12 cellular contexts compared by ENCODE assay signal in genomic region chr6:104689551-104690205, GRCh38.
DNase-seq lines count a peak whose midpoint lies in the region; ATAC-seq and TF ChIP-seq lines count a peak whose summit lies in the region.
"Had no signal": no experiment of that assay in that cellular context is flagged by ENCODE, and none has a peak within 500 bp of the region (broad histone marks: within the 10 kb centered on the region; RNA-seq: fewer than 3 reads in every experiment).

No MANE protein-coding gene starts in this region.

- H3K4me1 ChIP-seq in HCT116 (ENCODE audit: control insufficient read depth in 1 of 2, insufficient read depth in 2 of 2, low read length in 2 of 2), result peaks cover 0 to 11% of the 10 kb centered on the region in 2 experiments; a peak in 1 of 4 replicates
- H3K4me1 ChIP-seq in foreskin keratinocyte, result peaks cover 7% of the 10 kb centered on the region

- no TSS peak for BruUV-seq in HCT116 (replicated peaks; lab: Mats Ljungman, UMichigan)

- ATAC-seq in HCT116 (peak; percentile 60; the same call in 1 of the 2 replicates), foreskin keratinocyte (peak; percentile 88), HG02981 (IDR thresholded peaks at IDR 0.05; ENCODE audit: unreplicated experiment) (no peak)

- peak overlapping the region; percentile 8 for H2AFZ ChIP-seq in HCT116 (ENCODE audit: low read depth, low read length, poor library complexity, severe bottlenecking)

- H3K27me3 ChIP-seq in HCT116 (ENCODE audit: insufficient read depth, low read length) (no peaks in the 10 kb centered on the region), foreskin keratinocyte (no peaks in the 10 kb centered on the region)

- RAD21 ChIA-PET in HCT116 (lab: Charles Lee; ENCODE audit: low non-redundant PET in 1 of 2, low total read pairs in 2 of 2, uncharacterized antibody in 2 of 2, unreplicated experiment in 2 of 2), result no interaction called here

- TF ChIP-seq RAD21 in HCT116 (IDR thresholded peaks at IDR 0.05; ENCODE audit: low read depth), result no peak

- H3K27ac ChIP-seq in HCT116 (ENCODE audit: low read depth, low read length), result no peak overlapping the region
- H3K27ac ChIP-seq in foreskin keratinocyte, result no peak overlapping the region

- peak overlapping the region; percentile 16; the same call in 1 of the 2 replicates for H3K4me2 ChIP-seq in HCT116 (ENCODE audit: low read length)

- no peaks in the 10 kb centered on the region for H3K36me3 ChIP-seq in HCT116 (ENCODE audit: control insufficient read depth in 1 of 2, insufficient read depth in 2 of 2, low read length in 2 of 2)

- peak; percentile 21 for DNase-seq in 8988T
- DNase-seq in HCT116 (ENCODE audit: low read depth, low spot score), result peak; percentile 12
- DNase-seq in amniotic epithelial cell (ENCODE audit: low read depth), result peak; percentile 83
- DNase-seq in foreskin keratinocyte, result peak in 1 of 2 donors; percentile 61
- DNase-seq in GM20000 (ENCODE audit: low spot score), result no peak
- no peak for DNase-seq in NCI-H226
- DNase-seq in NCI-H2029 treated with DMSO at 0.1 percent for 48 hours (lab: John Stamatoyannopoulos, UW), result no peak
- DNase-seq: activated naive CD4-positive, alpha-beta T cell; head of caudate nucleus; stimulated activated CD4-positive, alpha-beta T cell treated with anti-CD3 and anti-CD28 coated beads, Interleukin-15, amount 100 ng/mL, for 24 hours; T-helper 1 cell had no signal

- no peak overlapping the region for H3K9ac ChIP-seq in HCT116 (ENCODE audit: low read length)

- H3K79me2 ChIP-seq in HCT116 (ENCODE audit: insufficient read depth, low read length), result no peaks in the 10 kb centered on the region

- no peak overlapping the region for H3K4me3 ChIP-seq in HCT116 (replicated peaks in 1 of 2; ENCODE audit: low read depth in 1 of 2, low read length in 2 of 2)

- H4K20me1 ChIP-seq in HCT116 (ENCODE audit: insufficient read depth), result no peaks in the 10 kb centered on the region

- H3K9me2 ChIP-seq in HCT116 (ENCODE audit: insufficient read depth), result no peaks in the 10 kb centered on the region

- POLR2A ChIA-PET in HCT116 (lab: Charles Lee), result no interaction called here

- intact Hi-C loops in HCT116 (cut with micrococcal nuclease), result no loop called here

- TF ChIP-seq POLR2A in HCT116 (IDR thresholded peaks at IDR 0.05; ENCODE audit: borderline replicate concordance, extremely low read depth, insufficient read depth, insufficient read length), result no peak

- H3K9me3 ChIP-seq in HCT116 (ENCODE audit: control insufficient read depth in 1 of 2, insufficient read depth in 1 of 2, low read depth in 1 of 2, low read length in 2 of 2), result no peaks in the 10 kb centered on the region

- TF ChIP-seq CTCF in HCT116 (IDR thresholded peaks at IDR 0.05 in 2 of 3, conservative IDR thresholded peaks at IDR 0.05 in 1 of 3; ENCODE audit: borderline replicate concordance in 1 of 3, insufficient read depth in 1 of 3, low read depth in 2 of 3, low read length in 2 of 3) (no peak), foreskin keratinocyte (conservative IDR thresholded peaks at IDR 0.05) (no peak), GM20000 (IDR thresholded peaks at IDR 0.05; ENCODE audit: extremely low read depth, missing control alignments) (no peak)

- CTCF ChIA-PET in HCT116 (lab: Charles Lee), result no interaction called here

TF ChIP-seq in HCT116, 20 proteins besides CTCF, POLR2A, EP300 and RAD21:
- TF ChIP-seq JUND (IDR thresholded peaks at IDR 0.05), result no peak
- no peak for TF ChIP-seq SRF (IDR thresholded peaks at IDR 0.05; ENCODE audit: low read depth)
- TF ChIP-seq MAX (IDR thresholded peaks at IDR 0.05), result no peak
- TF ChIP-seq ATF3 (IDR thresholded peaks at IDR 0.05), result no peak
- no peak for TF ChIP-seq EZH2 (IDR thresholded peaks at IDR 0.05)
- TF ChIP-seq ZFX (IDR thresholded peaks at IDR 0.05), result no peak
- TF ChIP-seq ZBTB33 (IDR thresholded peaks at IDR 0.05; ENCODE audit: extremely low read depth, insufficient replicate concordance, low read length), result no peak
- TF ChIP-seq ELF1 (IDR thresholded peaks at IDR 0.05; ENCODE audit: borderline replicate concordance, low read depth), result no peak
- TF ChIP-seq EZH2phosphoT487 (IDR thresholded peaks at IDR 0.05; ENCODE audit: borderline replicate concordance), result no peak
- TF ChIP-seq CEBPB (IDR thresholded peaks at IDR 0.05; ENCODE audit: low read depth), result no peak
- no peak for TF ChIP-seq YY1 (IDR thresholded peaks at IDR 0.05; ENCODE audit: extremely low read depth, insufficient replicate concordance, low read depth, low read length)
- TF ChIP-seq ZNF274 (IDR thresholded peaks at IDR 0.05; ENCODE audit: low read depth, low read length), result no peak
- TF ChIP-seq EGR1 (IDR thresholded peaks at IDR 0.05; ENCODE audit: low read depth), result no peak
- no peak for TF ChIP-seq CBX3 (IDR thresholded peaks at IDR 0.05; ENCODE audit: low read depth)
- TF ChIP-seq TCF7L2 (IDR thresholded peaks at IDR 0.05; ENCODE audit: borderline replicate concordance, extremely low read depth, insufficient read depth, insufficient read length), result no peak
- TF ChIP-seq SP1 (IDR thresholded peaks at IDR 0.05; ENCODE audit: low read depth), result no peak
- TF ChIP-seq REST (IDR thresholded peaks at IDR 0.05; ENCODE audit: low read depth), result no peak
- no peak for TF ChIP-seq SIN3A (IDR thresholded peaks at IDR 0.05; ENCODE audit: low read depth)

Comparison
In these comparisons a context has a peak if more than half of its experiments do, and no peak if none do; other contexts are left out.
1. DNase-seq: peak in 8988T (single experiment), HCT116 (single experiment) and amniotic epithelial cell (single experiment); none in GM20000 (single experiment), NCI-H226 (single experiment) and NCI-H2029 treated with DMSO at 0.1 percent for 48 hours (single experiment).